1 cellular context compared by ENCODE assay signal in the genomic region with DNA sequence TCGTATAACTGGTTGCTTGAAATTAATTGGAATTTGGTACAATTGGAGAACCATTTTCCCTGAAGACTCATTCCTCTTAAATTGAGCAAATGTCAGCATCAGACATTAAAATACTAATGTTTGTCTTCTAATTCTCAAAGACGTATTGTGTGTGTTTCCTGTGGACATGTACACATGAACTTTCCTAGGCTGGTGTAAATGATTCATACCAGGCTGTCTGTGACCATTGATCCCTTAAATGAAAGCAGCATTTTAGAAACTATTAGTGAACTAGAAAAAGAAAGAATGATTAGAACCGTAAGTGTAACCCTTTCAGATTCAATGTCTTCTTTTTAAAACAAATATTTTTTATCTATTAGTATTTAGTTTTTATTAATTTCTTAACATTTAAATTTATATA.
TF ChIP-seq lines count a peak whose summit lies in the region.

No MANE protein-coding gene starts in this region.

TF ChIP-seq in HepG2, 621 proteins besides CTCF, POLR2A, EP300 and RAD21 (continued from another document):
- TF ChIP-seq FOXA3 (CRISPR knock-in tag; IDR thresholded peaks at IDR 0.05): 0 out of 2 replicates have a peak, but pooled peaks have one; percentile 15
- TF ChIP-seq MED13 (CRISPR knock-in tag; IDR thresholded peaks at IDR 0.05): no peak
- TF ChIP-seq HOXA5 (CRISPR knock-in tag; IDR thresholded peaks at IDR 0.05): no peak
- peak; percentile 31; the same call in 1 of the 2 replicates for TF ChIP-seq RARA (CRISPR knock-in tag; IDR thresholded peaks at IDR 0.05)
- TF ChIP-seq, protein P1, sequence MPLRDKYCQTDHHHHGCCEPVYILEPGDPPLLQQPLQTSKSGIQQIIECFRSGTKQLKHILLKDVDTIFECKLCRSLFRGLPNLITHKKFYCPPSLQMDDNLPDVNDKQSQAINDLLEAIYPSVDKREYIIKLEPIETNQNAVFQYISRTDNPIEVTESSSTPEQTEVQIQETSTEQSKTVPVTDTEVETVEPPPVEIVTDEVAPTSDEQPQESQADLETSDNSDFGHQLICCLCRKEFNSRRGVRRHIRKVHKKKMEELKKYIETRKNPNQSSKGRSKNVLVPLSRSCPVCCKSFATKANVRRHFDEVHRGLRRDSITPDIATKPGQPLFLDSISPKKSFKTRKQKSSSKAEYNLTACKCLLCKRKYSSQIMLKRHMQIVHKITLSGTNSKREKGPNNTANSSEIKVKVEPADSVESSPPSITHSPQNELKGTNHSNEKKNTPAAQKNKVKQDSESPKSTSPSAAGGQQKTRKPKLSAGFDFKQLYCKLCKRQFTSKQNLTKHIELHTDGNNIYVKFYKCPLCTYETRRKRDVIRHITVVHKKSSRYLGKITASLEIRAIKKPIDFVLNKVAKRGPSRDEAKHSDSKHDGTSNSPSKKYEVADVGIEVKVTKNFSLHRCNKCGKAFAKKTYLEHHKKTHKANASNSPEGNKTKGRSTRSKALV (CRISPR knock-in tag; IDR thresholded peaks at IDR 0.05): no peak
